16 cellular contexts compared by ENCODE assay signal in genomic region chr6:13741358-13741757, GRCh38. TPM values are rescaled to one million over a fixed set of nuclear protein-coding genes. Genes with fewer than 3 reads are reported as not detected.
DNase-seq lines count a peak whose midpoint lies in the region.
"Had no signal": no experiment of that assay in that cellular context is flagged by ENCODE, and none has a peak within 500 bp of the region (broad histone marks: within the 10 kb centered on the region; RNA-seq: fewer than 3 reads in every experiment).

No MANE protein-coding gene starts in this region.

- peak; percentile 18 for DNase-seq in M059J (ENCODE audit: low read depth)
- peak; percentile 67 for DNase-seq in inferior parietal cortex (ENCODE audit: extremely low spot score)
- DNase-seq in SK-N-DZ (ENCODE audit: low spot score) = no peak
- no peak for DNase-seq in NCI-H1417 (lab: John Stamatoyannopoulos, UW)
- no peak for DNase-seq in RPMI8226
- DNase-seq: CD8-positive, alpha-beta T cell; COR-L47; DMS153; DMS79 treated with DMSO at 0.1 percent for 48 hours; EL; GOT3; H9; IMR-90 had no signal

- H3K27ac ChIP-seq in cingulate gyrus (ENCODE audit: low read depth, low read length) = peak overlapping the region; percentile 47
- peak overlapping the region; percentile 4 for H3K27ac ChIP-seq in temporal lobe (ENCODE audit: low read depth, low read length)
- H3K27ac ChIP-seq: A549 had no signal

RNA-seq across cellular contexts. Expression of gene RANBP9, which starts 29.7 kb away (rescaled TPM):
- 45.7 and 67.4 TPM in 2 replicates for total RNA-seq in M059J (2014; rRNA removed; shearing (Covaris generic))
- total RNA-seq in temporal lobe = 64.9 TPM
- 37.6 and 40.1 TPM in 2 replicates for polyA plus RNA-seq in SK-N-DZ (2014; cell fraction: cytosol; rRNA removed)
- polyA plus RNA-seq in SK-N-DZ (2014; cell fraction: nucleus; rRNA removed) = 30.7 and 38.3 TPM in 2 replicates

Comparison
In these comparisons a context has a peak if more than half of its experiments do, and no peak if none do; other contexts are left out.
1. DNase-seq: peak in M059J (single experiment) and inferior parietal cortex (single experiment); none in SK-N-DZ (single experiment), NCI-H1417 (0 of 3) and RPMI8226 (single experiment).